In genomic region chr2:148824190-148824589, GRCh38 we compare ENCODE assay signal across 24 cellular contexts. TPM values are rescaled to one million over a fixed set of nuclear protein-coding genes. Genes with fewer than 3 reads are reported as not detected.
A peak's percentile ranks its signal among the peaks of the same experiment; 100 is the strongest.
DNase-seq lines count a peak whose midpoint lies in the region; ATAC-seq, FAIRE-seq and TF ChIP-seq lines count a peak whose summit lies in the region.
"Had no signal": no experiment of that assay in that cellular context is flagged by ENCODE, and none has a peak within 500 bp of the region (broad histone marks: within the 10 kb centered on the region; RNA-seq: fewer than 3 reads in every experiment).

No MANE protein-coding gene starts in this region.

- TF ChIP-seq POLR2A in HepG2 (IDR thresholded peaks at IDR 0.05; ENCODE audit: insufficient read depth in 1 of 2, low read depth in 2 of 2, low read length in 2 of 2): no peak

- H4K20me1 ChIP-seq in HepG2 (ENCODE audit: insufficient read depth, low read length): no peaks in the 10 kb centered on the region
- H4K20me1 ChIP-seq: BLaER1 had no signal

- WGBS in HepG2 (ENCODE audit: low lambda C conversion rate): 0% methylated on average over 1 of the region's 1 CpG

- POLR2A ChIA-PET in HepG2 (lab: Yijun Ruan, JAX): no interaction called here

- no peak overlapping the region for H3K27ac ChIP-seq in HepG2 (ENCODE audit: extremely low read length, insufficient read depth, low read length)
- H3K27ac ChIP-seq: 22Rv1, BLaER1, C4-2B, GM23248 had no signal

- no peak overlapping the region for H3K4me2 ChIP-seq in HepG2 (ENCODE audit: low read depth, low read length)
- H3K4me2 ChIP-seq: BLaER1 had no signal

- H3K9ac ChIP-seq in HepG2 (ENCODE audit: insufficient read depth, low read depth, low read length): no peak overlapping the region
- H3K9ac ChIP-seq: BLaER1, GM23248 had no signal

- no peak for TF ChIP-seq RAD21 in HepG2 (CRISPR knock-in tag; IDR thresholded peaks at IDR 0.05)

- intact Hi-C loops in HepG2 (cut with micrococcal nuclease; ENCODE audit: unreplicated experiment): no loop called here
- intact Hi-C loops in mucosa of descending colon (cut with DNase I, micrococcal nuclease): no loop called here

- H2AFZ ChIP-seq in HepG2 (ENCODE audit: low read length): no peak overlapping the region
- H2AFZ ChIP-seq: GM23248 had no signal

- no peaks in the 10 kb centered on the region for H3K27me3 ChIP-seq in HepG2 (ENCODE audit: control insufficient read depth in 1 of 2, insufficient read depth in 2 of 2, low read length in 2 of 2)
- H3K27me3 ChIP-seq: BLaER1 had no signal

- no TSS peak for BruUV-seq in HepG2 (replicated peaks; lab: Mats Ljungman, UMichigan)

- TF ChIP-seq EP300 in HepG2 (IDR thresholded peaks at IDR 0.05; ENCODE audit: low read depth in 2 of 2, low read length in 2 of 2) (no peak), HepG2 (CRISPR knock-in tag; IDR thresholded peaks at IDR 0.05; ENCODE audit: borderline replicate concordance) (no peak)

- in situ Hi-C loops in HepG2 (cut with HindIII; ENCODE audit: extremely low pct_ligation_motif_present, low pct_unique_long_range_greater_than_20kb): no loop called here

- H3K9me3 ChIP-seq in HepG2 (ENCODE audit: low read length) (no peaks in the 10 kb centered on the region), mucosa of descending colon (no peaks in the 10 kb centered on the region)
- H3K9me3 ChIP-seq: Caco-2 had no signal

- CTCF ChIA-PET in HepG2 (lab: Yijun Ruan, JAX; ENCODE audit: low intra/inter-chr PET ratio, low total read pairs): no interaction called here

- no peaks in the 10 kb centered on the region for H3K36me3 ChIP-seq in HepG2 (replicated peaks in 1 of 2; ENCODE audit: control insufficient read depth in 1 of 2, insufficient read depth in 2 of 2, low read length in 2 of 2)
- no peaks in the 10 kb centered on the region for H3K36me3 ChIP-seq in mucosa of descending colon (ENCODE audit: low read depth)
- H3K36me3 ChIP-seq: BLaER1 had no signal

- no peak for ATAC-seq in HepG2
- ATAC-seq in mucosa of descending colon: peak; percentile 49
- no peak for ATAC-seq in HG02885 (IDR thresholded peaks at IDR 0.05; ENCODE audit: poor library complexity, unreplicated experiment)
- no peak for ATAC-seq in GM18907 (IDR thresholded peaks at IDR 0.05; ENCODE audit: unreplicated experiment)
- no peak for ATAC-seq in HG03442 (IDR thresholded peaks at IDR 0.05; ENCODE audit: unreplicated experiment)
- ATAC-seq: CD8-positive, alpha-beta T cell had no signal

- H3K4me1 ChIP-seq in HepG2 (ENCODE audit: insufficient read depth, low read length): no peaks in the 10 kb centered on the region
- H3K4me1 ChIP-seq in mucosa of descending colon (ENCODE audit: low read depth): no peaks in the 10 kb centered on the region
- H3K4me1 ChIP-seq: BLaER1 had no signal

- H3K4me3 ChIP-seq in HepG2 (replicated peaks in 1 of 3; ENCODE audit: insufficient read depth in 1 of 3, low read depth in 2 of 3, low read length in 3 of 3) (no peak overlapping the region), mucosa of descending colon (no peak overlapping the region)
- H3K4me3 ChIP-seq: BLaER1, GM23248 had no signal

- TF ChIP-seq CTCF in HepG2 (CRISPR knock-in tag; IDR thresholded peaks at IDR 0.05) (no peak), mucosa of descending colon (IDR thresholded peaks at IDR 0.05) (no peak)

- no peaks in the 10 kb centered on the region for H3K79me2 ChIP-seq in HepG2 (ENCODE audit: insufficient read depth, low read length)

- peak; percentile 21 for DNase-seq in activated CD8-positive, alpha-beta memory T cell treated with anti-CD3 and anti-CD28 coated beads for 24 hours
- no peak for DNase-seq in activated CD8-positive, alpha-beta memory T cell treated with anti-CD3 and anti-CD28 coated beads, Interleukin-2, amount 50 U/mL, for 48 hours
- DNase-seq in HepG2 (ENCODE audit: low spot score) (no peak), mucosa of descending colon (no peak), SIG-M5 treated with dmso at 0.1 percent for 504 hours (lab: John Stamatoyannopoulos, UW; ENCODE audit: unreplicated experiment) (no peak)
- DNase-seq: Caco-2; CD4-positive, CD25-positive, alpha-beta regulatory T cell; CD8-positive, alpha-beta T cell; DMS153; DND-41; GM23248; H9; HFFc6 had no signal

- no peak for FAIRE-seq in HepG2 (lab: Jason Lieb, UNC)
- FAIRE-seq: A204.1, G401.6, GM12892, GM19239, H1 had no signal

TF ChIP-seq in HepG2, 621 proteins besides CTCF, POLR2A, EP300 and RAD21:
- peak; percentile 33 for TF ChIP-seq HNF4A (CRISPR knock-in tag; IDR thresholded peaks at IDR 0.05)
- no peak for TF ChIP-seq HMGXB4 (CRISPR knock-in tag; IDR thresholded peaks at IDR 0.05; ENCODE audit: borderline replicate concordance in 1 of 2, low read depth in 1 of 2)
- TF ChIP-seq ZNF691 (CRISPR knock-in tag; IDR thresholded peaks at IDR 0.05; ENCODE audit: borderline replicate concordance, low read depth): no peak
- TF ChIP-seq TOE1 (CRISPR knock-in tag; IDR thresholded peaks at IDR 0.05): no peak
- TF ChIP-seq CEBPB (IDR thresholded peaks at IDR 0.05; ENCODE audit: borderline replicate concordance, low read depth, low read length): peak; percentile 55
- no peak for TF ChIP-seq CAMTA2 (CRISPR knock-in tag; IDR thresholded peaks at IDR 0.05; ENCODE audit: borderline replicate concordance)
- peak; percentile 34; the same call in 1 of the 2 replicates for TF ChIP-seq HNF4G (IDR thresholded peaks at IDR 0.05; ENCODE audit: borderline replicate concordance, low read depth, low read length)
- TF ChIP-seq HNF4G (CRISPR knock-in tag; IDR thresholded peaks at IDR 0.05; ENCODE audit: borderline replicate concordance, low read depth): no peak

RNA-seq across cellular contexts. Expression of gene KIF5C, which starts 50.8 kb away (rescaled TPM):
- 0.15 TPM in 2 replicates for total RNA-seq in HepG2 (2016; rRNA removed; fragmentation: Illumina TruSeq; extraction: Trizol)
- not detected in 2 replicates for total RNA-seq in HepG2 (2016; cell fraction: cytosol; rRNA removed; fragmentation: Illumina TruSeq; extraction: Trizol; ENCODE audit: low read depth)
- total RNA-seq in HepG2 (2016; cell fraction: insoluble cytoplasmic fraction; rRNA removed; fragmentation: Illumina TruSeq; extraction: Trizol): 0.13 and 0.31 TPM in 2 replicates
- total RNA-seq in HepG2 (2016; cell fraction: membrane; rRNA removed; fragmentation: Illumina TruSeq; extraction: Trizol): 0.09 TPM in 1 of 2 replicates, not detected in the other
- 0.31 and 0.47 TPM in 2 replicates for total RNA-seq in HepG2 (2016; cell fraction: nucleus; rRNA removed; fragmentation: Illumina TruSeq; extraction: Trizol)
- polyA plus RNA-seq in HepG2 (2011; rRNA removed): 0.17 and 0.20 TPM in 2 replicates
- polyA plus RNA-seq in HepG2 (2011; cell fraction: cytosol; rRNA removed): 0.05 and 0.21 TPM in 2 replicates
- polyA plus RNA-seq in HepG2 (2011; cell fraction: nucleus; rRNA removed): 0.37 and 0.74 TPM in 2 replicates
- 0.16 and 0.43 TPM in 2 replicates for polyA plus RNA-seq in HepG2 (2012)
- polyA plus RNA-seq in HepG2 (2016; cell fraction: cytosol; fragmentation: Illumina TruSeq; extraction: Trizol; ENCODE audit: low read depth): not detected in 2 replicates
- polyA plus RNA-seq in HepG2 (2016; cell fraction: insoluble cytoplasmic fraction; fragmentation: Illumina TruSeq; extraction: Trizol; ENCODE audit: low read depth): 0.12 and 0.17 TPM in 2 replicates
- polyA plus RNA-seq in HepG2 (2016; cell fraction: membrane; fragmentation: Illumina TruSeq; extraction: Trizol; ENCODE audit: low read depth): 0.03 TPM in 1 of 2 replicates, not detected in the other
- 0.19 and 0.63 TPM in 2 replicates for polyA plus RNA-seq in HepG2 (2016; cell fraction: nucleus; fragmentation: Illumina TruSeq; extraction: Trizol; ENCODE audit: insufficient read depth, low read depth)
- 1.1 TPM in 1 of 2 replicates, not detected in the other for polyA minus RNA-seq in HepG2 (2011; rRNA and poly(A)+ RNA removed; ENCODE audit: low replicate concordance)
- 0.20 and 0.88 TPM in 2 replicates for polyA minus RNA-seq in HepG2 (2011; cell fraction: cytosol; rRNA and poly(A)+ RNA removed)
- polyA minus RNA-seq in HepG2 (2011; cell fraction: nucleus; rRNA and poly(A)+ RNA removed): 0.77 and 0.99 TPM in 2 replicates
- total RNA-seq in mucosa of descending colon: 10 to 100 TPM in 1 of 3 donors, 1 to 10 TPM in 2; 1.5 to 11.0 (median 2.5) TPM
